Comparison of ENCODE assay signal across 25 cellular contexts in genomic region chr4:111537165-111537564, GRCh38.
"Had no signal": no experiment of that assay in that cellular context is flagged by ENCODE, and none has a peak within 500 bp of the region (broad histone marks: within the 10 kb centered on the region; RNA-seq: fewer than 3 reads in every experiment).

No MANE protein-coding gene starts in this region.

- H3K27ac ChIP-seq: coronary artery, esophagus muscularis mucosa, lower lobe of right lung, prostate gland, right atrium auricular region, sigmoid colon, skin epidermis, thoracic aorta, tibial nerve, upper lobe of right lung, uterus had no signal

- H3K27me3 ChIP-seq: esophagus muscularis mucosa, right atrium auricular region, sigmoid colon, tibial nerve, upper lobe of right lung, uterus had no signal

- H3K4me1 ChIP-seq: esophagus muscularis mucosa, lower lobe of right lung, prostate gland, right atrium auricular region, sigmoid colon, tibial nerve, upper lobe of right lung, uterus had no signal

- H3K36me3 ChIP-seq: esophagus muscularis mucosa, lower lobe of right lung, prostate gland, right atrium auricular region, sigmoid colon, thoracic aorta, tibial nerve, upper lobe of right lung, uterus had no signal

- H3K4me3 Mint-ChIP-seq: immature natural killer cell; naive thymus-derived CD8-positive, alpha-beta T cell; nephron progenitor cell; stimulated activated naive B cell treated with anti-CD40 and anti-IgM and Interleukin-4, amounts not matched to agents 10 μg/mL and 1 μg/mL and 100 μg/mL, for 72 hours; stimulated activated naive CD8-positive, alpha-beta T cell treated with anti-CD3 and anti-CD28 coated beads, Interleukin-15, Interleukin-2, amounts not matched to agents 100 ng/mL and 50 ng/mL, for 24 hours had no signal

- H3K36me3 Mint-ChIP-seq: immature natural killer cell; naive thymus-derived CD8-positive, alpha-beta T cell; stimulated activated naive B cell treated with anti-CD40 and anti-IgM and Interleukin-4, amounts not matched to agents 10 μg/mL and 1 μg/mL and 100 μg/mL, for 72 hours had no signal

- DNase-seq: dermis blood vessel endothelial cell; effector memory CD4-positive, alpha-beta T cell; hypothalamus; immature natural killer cell; left ventricle myocardium superior; lower lobe of right lung; naive thymus-derived CD8-positive, alpha-beta T cell; nephron progenitor cell; nucleus accumbens; sigmoid colon; stimulated activated CD4-positive, alpha-beta T cell treated with anti-CD3 and anti-CD28 coated beads, Interleukin-15, amount 100 ng/mL, for 24 hours; stimulated activated CD4-positive, alpha-beta T cell treated with anti-CD3 and anti-CD28 coated beads, Interleukin-2, amount 100 ng/mL, for 48 hours; stimulated activated naive B cell treated with anti-CD40 and anti-IgM and Interleukin-4, amounts not matched to agents 10 μg/mL and 1 μg/mL and 100 μg/mL, for 72 hours; upper lobe of right lung; uterus had no signal

- FAIRE-seq: endothelial cell of umbilical vein, keratinocyte had no signal

- H3K4me3 ChIP-seq: coronary artery, esophagus muscularis mucosa, lower lobe of right lung, prostate gland, right atrium auricular region, sigmoid colon, skin epidermis, thoracic aorta, tibial nerve, upper lobe of right lung, uterus had no signal

- H3K9me3 Mint-ChIP-seq: nephron progenitor cell; stimulated activated naive CD8-positive, alpha-beta T cell treated with anti-CD3 and anti-CD28 coated beads, Interleukin-15, Interleukin-2, amounts not matched to agents 100 ng/mL and 50 ng/mL, for 24 hours had no signal

- H3K27ac Mint-ChIP-seq: immature natural killer cell; naive thymus-derived CD8-positive, alpha-beta T cell; nephron progenitor cell; stimulated activated naive B cell treated with anti-CD40 and anti-IgM and Interleukin-4, amounts not matched to agents 10 μg/mL and 1 μg/mL and 100 μg/mL, for 72 hours; stimulated activated naive CD8-positive, alpha-beta T cell treated with anti-CD3 and anti-CD28 coated beads, Interleukin-15, Interleukin-2, amounts not matched to agents 100 ng/mL and 50 ng/mL, for 24 hours had no signal

- H3K4me1 Mint-ChIP-seq: immature natural killer cell; naive thymus-derived CD8-positive, alpha-beta T cell; stimulated activated naive B cell treated with anti-CD40 and anti-IgM and Interleukin-4, amounts not matched to agents 10 μg/mL and 1 μg/mL and 100 μg/mL, for 72 hours had no signal

- H3K27me3 Mint-ChIP-seq: naive thymus-derived CD8-positive, alpha-beta T cell; stimulated activated naive B cell treated with anti-CD40 and anti-IgM and Interleukin-4, amounts not matched to agents 10 μg/mL and 1 μg/mL and 100 μg/mL, for 72 hours; stimulated activated naive CD8-positive, alpha-beta T cell treated with anti-CD3 and anti-CD28 coated beads, Interleukin-15, Interleukin-2, amounts not matched to agents 100 ng/mL and 50 ng/mL, for 24 hours had no signal

- ATAC-seq: left ventricle myocardium superior; lower lobe of right lung; naive thymus-derived CD8-positive, alpha-beta T cell; stimulated activated naive B cell treated with anti-CD40 and anti-IgM and Interleukin-4, amounts not matched to agents 10 μg/mL and 1 μg/mL and 100 μg/mL, for 72 hours; upper lobe of right lung had no signal

- H3K9me3 ChIP-seq: esophagus muscularis mucosa, lower lobe of right lung, prostate gland, right atrium auricular region, sigmoid colon, thoracic aorta, tibial nerve, upper lobe of right lung, uterus had no signal
